Comparison of ENCODE assay signal across 21 cellular contexts in the genomic region with DNA sequence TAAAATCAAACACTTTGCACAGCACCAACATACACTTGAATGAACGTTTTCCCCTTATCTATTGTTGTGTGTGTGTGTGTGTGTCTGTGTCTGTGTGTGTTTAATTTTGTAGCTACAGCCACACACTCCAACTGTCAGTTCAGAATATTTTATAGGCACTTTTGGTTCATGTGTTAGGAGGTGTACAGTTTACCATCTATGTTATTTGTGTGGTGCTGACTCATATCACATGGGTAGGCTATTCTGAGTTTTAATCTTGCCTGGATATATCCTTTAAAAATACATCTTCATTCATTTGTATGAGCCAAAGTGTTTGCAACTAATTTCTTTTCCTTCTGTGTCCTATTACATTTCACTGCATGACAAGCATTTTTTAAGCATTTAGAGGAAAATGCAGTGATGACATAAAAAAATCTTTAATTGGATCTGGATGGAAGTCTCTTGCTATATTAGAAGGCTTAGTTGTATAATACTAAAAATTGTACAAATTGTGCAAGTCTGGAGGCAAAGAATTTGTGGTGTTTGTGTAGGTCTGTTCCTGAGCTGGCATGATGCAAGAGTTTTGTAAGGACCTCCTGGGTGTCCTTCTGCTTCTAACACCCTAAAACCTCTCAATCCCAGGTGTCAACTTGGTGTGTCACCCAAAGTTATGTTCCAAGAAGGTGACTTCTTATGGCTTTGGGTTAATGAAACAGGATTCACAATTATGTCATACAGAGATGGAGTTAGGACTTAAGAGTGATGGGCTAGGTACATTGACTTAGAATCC. TPM values are rescaled to one million over a fixed set of nuclear protein-coding genes. Genes with fewer than 3 reads are reported as not detected.
DNase-seq lines count a peak whose midpoint lies in the region; ATAC-seq lines count a peak whose summit lies in the region.
"Had no signal": no experiment of that assay in that cellular context is flagged by ENCODE, and none has a peak within 500 bp of the region (broad histone marks: within the 10 kb centered on the region; RNA-seq: fewer than 3 reads in every experiment).

No MANE protein-coding gene starts in this region.

- DNase-seq in amniotic epithelial cell (ENCODE audit: low read depth) (peak; percentile 42), myocyte (ENCODE audit: low read depth) (peak; percentile 34), NCI-H2227 (lab: John Stamatoyannopoulos, UW; ENCODE audit: unreplicated experiment) (no peak), activated gamma-delta T cell (lab: John Stamatoyannopoulos, UW) (no peak), NOMO-1 treated with DMSO at 0.1 percent for 48 hours (lab: John Stamatoyannopoulos, UW; ENCODE audit: unreplicated experiment) (no peak), DMS53 (lab: John Stamatoyannopoulos, UW) (no peak)
- DNase-seq: activated CD4-positive, alpha-beta T cell treated with anti-CD3 and anti-CD28 coated beads, Interleukin-2, amount 10 ng/mL, durations not matched to agents 24 days and 14 days; activated naive CD8-positive, alpha-beta T cell treated with anti-CD3 and anti-CD28 coated beads for 36 hours; KBM-7; NCI-H1092; NCI-H748 treated with DMSO at 0.1 percent for 48 hours; upper lobe of right lung had no signal

- ATAC-seq in GM18511 (IDR thresholded peaks at IDR 0.05; ENCODE audit: unreplicated experiment) (peak; percentile 35), GM19463 (IDR thresholded peaks at IDR 0.05; ENCODE audit: unreplicated experiment) (peak; percentile 9)
- ATAC-seq: esophagus mucosa, GM23338, Panc1, upper lobe of right lung had no signal

RNA-seq across cellular contexts. Expression of a gene that starts 52.4 kb away (rescaled TPM):
- total RNA-seq in myocyte = not detected in 2 replicates
- not detected for polyA plus RNA-seq in myocyte (2012)
- total RNA-seq: activated CD4-positive, alpha-beta T cell treated with anti-CD3 and anti-CD28 coated beads, Interleukin-2, amount 10 ng/mL, durations not matched to agents 24 days and 14 days; activated naive CD8-positive, alpha-beta T cell treated with anti-CD3 and anti-CD28 coated beads for 36 hours; breast epithelium; esophagus mucosa; GM23338; hepatocyte; kidney epithelial cell; upper lobe of right lung had no signal
- polyA plus RNA-seq: BJ, GM23338, hepatocyte had no signal

Comparison
In these comparisons a context has a peak if more than half of its experiments do, and no peak if none do; other contexts are left out.
1. DNase-seq: peak in amniotic epithelial cell (single experiment) and myocyte (single experiment); none in NCI-H2227 (single experiment), activated gamma-delta T cell (single experiment), NOMO-1 treated with DMSO at 0.1 percent for 48 hours (single experiment) and DMS53 (single experiment).